8 cellular contexts compared by ENCODE assay signal in genomic region chr16:58684354-58685083, GRCh38. TPM values are rescaled to one million over a fixed set of nuclear protein-coding genes. Genes with fewer than 3 reads are reported as not detected.
DNase-seq lines count a peak whose midpoint lies in the region; ATAC-seq and TF ChIP-seq lines count a peak whose summit lies in the region.

Gene SLC38A7 (minus strand): TSS chr16:58684770. CDS start chr16:58680126, 4,644 bp downstream.

- peak; percentile 75 to 86 for ATAC-seq in CD4-positive, CD25-positive, alpha-beta regulatory T cell (ENCODE audit: low read depth in 2 of 2)
- ATAC-seq in GM19328 (IDR thresholded peaks at IDR 0.05; ENCODE audit: unreplicated experiment) (peak; percentile 96), HG03469 (IDR thresholded peaks at IDR 0.05; ENCODE audit: unreplicated experiment) (peak; percentile 98)

- H3K27me3 Mint-ChIP-seq in CD4-positive, CD25-positive, alpha-beta regulatory T cell = peaks cover 3% of the 10 kb centered on the region
- peaks cover 10% of the 10 kb centered on the region for H3K27me3 Mint-ChIP-seq in endothelial cell (ENCODE audit: unreplicated experiment)
- peaks cover 4% of the 10 kb centered on the region for H3K27me3 Mint-ChIP-seq in mesothelial cell of epicardium (ENCODE audit: low read depth)

- peaks cover 2% of the 10 kb centered on the region for H3K36me3 ChIP-seq in CD4-positive, CD25-positive, alpha-beta regulatory T cell (ENCODE audit: control insufficient read depth, insufficient read depth, low read length)
- peaks cover 33% of the 10 kb centered on the region for H3K36me3 ChIP-seq in NT2/D1 (ENCODE audit: insufficient read depth, insufficient read length, low read length)

- no peaks in the 10 kb centered on the region for H3K9me3 Mint-ChIP-seq in CD4-positive, CD25-positive, alpha-beta regulatory T cell
- H3K9me3 Mint-ChIP-seq in endothelial cell (ENCODE audit: unreplicated experiment) = no peaks in the 10 kb centered on the region
- H3K9me3 Mint-ChIP-seq in mesothelial cell of epicardium = no peaks in the 10 kb centered on the region

- H3K4me3 ChIP-seq in CD4-positive, CD25-positive, alpha-beta regulatory T cell (ENCODE audit: low read depth, low read length) = peak within 1 kb of the TSS; percentile 78
- H3K4me3 ChIP-seq in NT2/D1 (ENCODE audit: insufficient read length, low read depth) = peak within 1 kb of the TSS; percentile 85

- peak within 1 kb of the TSS; percentile 89 for H3K9ac ChIP-seq in NT2/D1 (ENCODE audit: insufficient read length, low read depth)

- peaks cover 15% of the 10 kb centered on the region for H3K4me1 ChIP-seq in CD4-positive, CD25-positive, alpha-beta regulatory T cell (ENCODE audit: control insufficient read depth, insufficient read depth, low read length, poor library complexity, severe bottlenecking)
- peaks cover 2% of the 10 kb centered on the region for H3K4me1 ChIP-seq in NT2/D1 (ENCODE audit: insufficient read depth, insufficient read length)

- H3K36me3 Mint-ChIP-seq in CD4-positive, CD25-positive, alpha-beta regulatory T cell = peaks cover 6% of the 10 kb centered on the region
- H3K36me3 Mint-ChIP-seq in endothelial cell (ENCODE audit: low read depth, unreplicated experiment) (peaks cover 12% of the 10 kb centered on the region), mesothelial cell of epicardium (peaks cover 4% of the 10 kb centered on the region)

- TF ChIP-seq CTCF in endothelial cell (IDR thresholded peaks at IDR 0.05; ENCODE audit: unreplicated experiment) (no peak), mesothelial cell of epicardium (IDR thresholded peaks at IDR 0.05; ENCODE audit: unreplicated experiment) (no peak)

- no peaks in the 10 kb centered on the region for H3K27me3 ChIP-seq in CD4-positive, CD25-positive, alpha-beta regulatory T cell (ENCODE audit: control insufficient read depth, insufficient read depth, low read length)
- H3K27me3 ChIP-seq in NT2/D1 (ENCODE audit: insufficient read depth, insufficient read length) = peaks cover 3% of the 10 kb centered on the region

- peak; percentile 55 to 79 (median 63) for DNase-seq in CD4-positive, CD25-positive, alpha-beta regulatory T cell
- DNase-seq in NT2/D1 (ENCODE audit: low read depth, low spot score) (peak; percentile 70), endothelial cell (ENCODE audit: low spot score) (peak; percentile 82), mesothelial cell of epicardium (ENCODE audit: low spot score in 2 of 2, unreplicated experiment in 2 of 2) (peak; percentile 64 to 80)
- DNase-seq in activated CD8-positive, alpha-beta memory T cell treated with anti-CD3 and anti-CD28 coated beads, Interleukin-2, amount 50 U/mL, for 24 hours (ENCODE audit: extremely low read depth) = peak; percentile 40
- DNase-seq in stimulated activated CD8-positive, alpha-beta memory T cell treated with anti-CD3 and anti-CD28 coated beads, Interleukin-15, amount 100 ng/mL, for 4 hours (ENCODE audit: low read depth in 2 of 2) = peak; percentile 45 to 48

- H3K4me3 Mint-ChIP-seq in CD4-positive, CD25-positive, alpha-beta regulatory T cell = peak within 1 kb of the TSS; percentile 91 to 96 (median 92)
- peak within 1 kb of the TSS; percentile 95 for H3K4me3 Mint-ChIP-seq in endothelial cell (ENCODE audit: unreplicated experiment)
- peak within 1 kb of the TSS; percentile 93 for H3K4me3 Mint-ChIP-seq in mesothelial cell of epicardium

- H3K9me3 ChIP-seq in CD4-positive, CD25-positive, alpha-beta regulatory T cell (ENCODE audit: control insufficient read depth in 2 of 2, low read length in 2 of 2) = no peaks in the 10 kb centered on the region
- no peaks in the 10 kb centered on the region for H3K9me3 ChIP-seq in NT2/D1 (ENCODE audit: insufficient read depth, low read length)

- peaks cover 14 to 28% (median 21%) of the 10 kb centered on the region in 4 donors for H3K4me1 Mint-ChIP-seq in CD4-positive, CD25-positive, alpha-beta regulatory T cell
- peaks cover 18% of the 10 kb centered on the region for H3K4me1 Mint-ChIP-seq in endothelial cell (ENCODE audit: unreplicated experiment)
- H3K4me1 Mint-ChIP-seq in mesothelial cell of epicardium = peaks cover 13% of the 10 kb centered on the region

- peak within 1 kb of the TSS; percentile 34 for H3K27ac ChIP-seq in CD4-positive, CD25-positive, alpha-beta regulatory T cell (ENCODE audit: insufficient read depth, low read length, poor library complexity, severe bottlenecking)

- peak within 1 kb of the TSS; percentile 86 to 94 (median 92) for H3K27ac Mint-ChIP-seq in CD4-positive, CD25-positive, alpha-beta regulatory T cell
- H3K27ac Mint-ChIP-seq in endothelial cell (ENCODE audit: unreplicated experiment) = peak within 1 kb of the TSS; percentile 42
- peak within 1 kb of the TSS; percentile 87 for H3K27ac Mint-ChIP-seq in mesothelial cell of epicardium

RNA-seq across cellular contexts. Expression of gene SLC38A7, which starts in this region (rescaled TPM):
- 10.2 TPM for total RNA-seq in CD4-positive, CD25-positive, alpha-beta regulatory T cell
- polyA plus RNA-seq in CD4-positive, CD25-positive, alpha-beta regulatory T cell = 1 to 10 TPM; 2.4 to 7.0 (median 3.2) TPM
- total RNA-seq in endothelial cell (ENCODE audit: unreplicated experiment) (56.7 TPM), mesothelial cell of epicardium (29.0 to 33.0 TPM (median 29.8 TPM) in 3 replicates)

Comparison
In these comparisons a context has a peak if more than half of its experiments do, and no peak if none do; other contexts are left out.
1. Peak in every context shown above with its lines: DNase-seq, ATAC-seq, H3K4me3 ChIP-seq and H3K27ac ChIP-seq.
2. H3K27ac Mint-ChIP-seq: peak in every context shown above with its lines; median percentile 92 in CD4-positive, CD25-positive, alpha-beta regulatory T cell; 87 in mesothelial cell of epicardium; 42 in endothelial cell.